In the genomic region with DNA sequence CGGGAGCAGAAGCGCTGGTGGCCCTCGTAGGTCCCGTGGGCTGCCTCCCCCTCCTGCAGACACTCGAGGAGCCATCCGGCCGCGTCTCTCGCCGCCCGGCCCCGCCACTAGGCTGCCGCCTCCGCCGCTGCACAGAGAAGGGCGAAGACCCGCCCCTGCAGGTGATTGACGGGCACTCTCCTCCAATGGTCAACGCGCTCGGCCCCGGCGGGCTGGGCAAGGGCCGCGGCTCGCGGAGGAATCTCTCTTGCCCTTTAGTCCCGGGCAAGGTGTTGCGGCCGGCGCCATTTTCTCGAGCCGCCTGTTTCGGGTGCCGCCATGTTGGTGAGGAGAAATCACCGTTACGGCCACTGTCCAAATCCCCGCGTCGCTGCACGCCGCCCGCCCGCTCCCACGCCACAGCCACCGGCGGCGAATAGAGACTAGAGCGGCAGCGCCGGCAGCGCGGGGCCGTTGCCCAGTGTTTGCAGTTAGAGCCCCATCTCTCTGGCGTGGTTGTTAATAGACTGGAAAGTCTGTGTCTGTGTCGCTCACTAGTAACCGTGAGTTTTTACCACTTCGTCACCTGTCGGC, we compare ENCODE assay signal across 8 cellular contexts. TPM values are rescaled to one million over a fixed set of nuclear protein-coding genes. Genes with fewer than 3 reads are reported as not detected.
DNase-seq lines count a peak whose midpoint lies in the region; ATAC-seq and TF ChIP-seq lines count a peak whose summit lies in the region.

A gene with protein sequence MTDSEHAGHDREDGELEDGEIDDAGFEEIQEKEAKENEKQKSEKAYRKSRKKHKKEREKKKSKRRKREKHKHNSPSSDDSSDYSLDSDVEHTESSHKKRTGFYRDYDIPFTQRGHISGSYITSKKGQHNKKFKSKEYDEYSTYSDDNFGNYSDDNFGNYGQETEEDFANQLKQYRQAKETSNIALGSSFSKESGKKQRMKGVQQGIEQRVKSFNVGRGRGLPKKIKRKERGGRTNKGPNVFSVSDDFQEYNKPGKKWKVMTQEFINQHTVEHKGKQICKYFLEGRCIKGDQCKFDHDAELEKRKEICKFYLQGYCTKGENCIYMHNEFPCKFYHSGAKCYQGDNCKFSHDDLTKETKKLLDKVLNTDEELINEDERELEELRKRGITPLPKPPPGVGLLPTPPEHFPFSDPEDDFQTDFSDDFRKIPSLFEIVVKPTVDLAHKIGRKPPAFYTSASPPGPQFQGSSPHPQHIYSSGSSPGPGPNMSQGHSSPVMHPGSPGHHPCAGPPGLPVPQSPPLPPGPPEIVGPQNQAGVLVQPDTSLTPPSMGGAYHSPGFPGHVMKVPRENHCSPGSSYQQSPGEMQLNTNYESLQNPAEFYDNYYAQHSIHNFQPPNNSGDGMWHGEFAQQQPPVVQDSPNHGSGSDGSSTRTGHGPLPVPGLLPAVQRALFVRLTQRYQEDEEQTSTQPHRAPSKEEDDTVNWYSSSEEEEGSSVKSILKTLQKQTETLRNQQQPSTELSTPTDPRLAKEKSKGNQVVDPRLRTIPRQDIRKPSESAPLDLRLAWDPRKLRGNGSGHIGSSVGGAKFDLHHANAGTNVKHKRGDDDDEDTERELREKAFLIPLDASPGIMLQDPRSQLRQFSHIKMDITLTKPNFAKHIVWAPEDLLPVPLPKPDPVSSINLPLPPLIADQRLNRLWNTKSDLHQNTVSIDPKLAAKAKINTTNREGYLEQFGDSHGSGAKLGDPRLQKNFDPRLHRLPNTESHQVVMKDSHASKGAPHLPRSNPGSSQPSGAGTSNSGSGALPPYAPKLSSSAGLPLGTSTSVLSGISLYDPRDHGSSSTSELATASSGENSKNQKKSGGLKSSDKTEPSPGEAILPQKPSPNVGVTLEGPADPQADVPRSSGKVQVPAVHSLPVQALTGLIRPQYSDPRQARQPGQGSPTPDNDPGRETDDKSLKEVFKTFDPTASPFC (plus strand): TSS at position 284 of the 573 bp plus-strand sequence. CDS start 398 bp downstream, outside the sequence.

- BruUV-seq in PC-3 (replicated peaks; lab: Mats Ljungman, UMichigan) = no TSS peak

- peak within 1 kb of the TSS; percentile 95 for H2AFZ ChIP-seq in PC-3 (ENCODE audit: low read length)

- H3K27ac ChIP-seq in PC-3 (ENCODE audit: low read length) = peak within 1 kb of the TSS; percentile 97
- peak within 1 kb of the TSS; percentile 99 to 100 for H3K27ac ChIP-seq in esophagus (ENCODE audit: low read depth in 2 of 2, low read length in 1 of 2)
- H3K27ac ChIP-seq in muscle layer of duodenum (ENCODE audit: low read length) = peak within 1 kb of the TSS; percentile 100

- no peaks in the 10 kb centered on the region for H3K9me2 ChIP-seq in PC-3 (replicated peaks; ENCODE audit: low read length)

- no peaks in the 10 kb centered on the region for H3F3A ChIP-seq in PC-3 (ENCODE audit: low read length, unreplicated experiment)

- no peaks in the 10 kb centered on the region for H3K36me3 Mint-ChIP-seq in activated T-cell treated with anti-CD3 and anti-CD28 coated beads, Interleukin-2, amount 50 U/mL, for 4 hours (ENCODE audit: insufficient read depth)

- H3K79me2 ChIP-seq in PC-3 (ENCODE audit: low read length) = peaks cover 8% of the 10 kb centered on the region

- peak within 1 kb of the TSS; percentile 100 for H3K4me2 ChIP-seq in PC-3 (ENCODE audit: low read length)

- POLR2A ChIA-PET in PC-3 (lab: Charles Lee; ENCODE audit: unreplicated experiment) = no interaction called here

- H3K4me3 Mint-ChIP-seq in activated T-cell treated with anti-CD3 and anti-CD28 coated beads, Interleukin-2, amount 50 U/mL, for 4 hours = peak within 1 kb of the TSS; percentile 91

- no peaks in the 10 kb centered on the region for H3K9me3 ChIP-seq in PC-3 (ENCODE audit: low read length)
- H3K9me3 ChIP-seq in esophagus (ENCODE audit: control insufficient read depth in 2 of 2, insufficient read depth in 1 of 2, low read depth in 1 of 2, low read length in 1 of 2) = no peaks in the 10 kb centered on the region
- no peaks in the 10 kb centered on the region for H3K9me3 ChIP-seq in muscle layer of duodenum (ENCODE audit: control insufficient read depth in 1 of 2, low read length in 2 of 2)

- peak within 1 kb of the TSS; percentile 99 for H3K4me3 ChIP-seq in PC-3 (ENCODE audit: low read length)
- H3K4me3 ChIP-seq in esophagus (ENCODE audit: low read depth in 1 of 2, low read length in 2 of 2) = peak within 1 kb of the TSS; percentile 77 to 95
- peak within 1 kb of the TSS; percentile 85 to 88 for H3K4me3 ChIP-seq in muscle layer of duodenum (ENCODE audit: low read depth in 1 of 2, low read length in 2 of 2)

- no peaks in the 10 kb centered on the region for H3K27me3 ChIP-seq in PC-3 (ENCODE audit: low read length)
- H3K27me3 ChIP-seq in esophagus (ENCODE audit: control insufficient read depth in 1 of 2, insufficient read depth in 2 of 2, low read length in 2 of 2) = no peaks in the 10 kb centered on the region
- no peaks in the 10 kb centered on the region for H3K27me3 ChIP-seq in muscle layer of duodenum (ENCODE audit: low read depth, low read length)

- intact Hi-C loops in PC-3 (cut with micrococcal nuclease) = no loop called here

- peak within 1 kb of the TSS; percentile 100 for H3K9ac ChIP-seq in PC-3 (ENCODE audit: low read length)

- WGBS in esophagus, 2 donors = 0% methylated on average over 51 to 59 of the region's 59 CpGs

- H4K20me1 ChIP-seq in PC-3 (ENCODE audit: low read length) = no peaks in the 10 kb centered on the region

- no peaks in the 10 kb centered on the region for H3K27me3 Mint-ChIP-seq in activated T-cell treated with anti-CD3 and anti-CD28 coated beads, Interleukin-2, amount 50 U/mL, for 4 hours (ENCODE audit: low read depth)

- H3K36me3 ChIP-seq in PC-3 (ENCODE audit: low read depth, low read length) (no peaks in the 10 kb centered on the region), esophagus (ENCODE audit: control insufficient read depth in 2 of 2, insufficient read depth in 2 of 2, low read length in 1 of 2) (no peaks in the 10 kb centered on the region), muscle layer of duodenum (ENCODE audit: control insufficient read depth in 1 of 2, insufficient read depth in 2 of 2, low read length in 2 of 2) (peaks cover 0 to 5% of the 10 kb centered on the region in 2 donors)

- no peak for TF ChIP-seq CTCF in PC-3 (conservative IDR thresholded peaks at IDR 0.05; ENCODE audit: low read depth, low read length)

- TF ChIP-seq EP300 in Ishikawa (IDR thresholded peaks at IDR 0.05; ENCODE audit: borderline replicate concordance) = peak; percentile 51; the same call in 1 of the 2 replicates

- H3K9me3 Mint-ChIP-seq in activated T-cell treated with anti-CD3 and anti-CD28 coated beads, Interleukin-2, amount 50 U/mL, for 4 hours = no peaks in the 10 kb centered on the region

- DNase-seq in DMS153 treated with DMSO at 0.1 percent for 48 hours (lab: John Stamatoyannopoulos, UW; ENCODE audit: unreplicated experiment) = peak; percentile 95
- DNase-seq in PC-3 = peak; percentile 98
- DNase-seq in activated T-cell treated with anti-CD3 and anti-CD28 coated beads, Interleukin-2, amount 50 U/mL, for 4 hours = peak; percentile 100
- peak; percentile 97 to 98 for DNase-seq in stimulated activated CD8-positive, alpha-beta memory T cell treated with anti-CD3 and anti-CD28 coated beads, Interleukin-7, amount 100 ng/mL, for 4 hours (ENCODE audit: low read depth in 2 of 2)

- peaks cover 8% of the 10 kb centered on the region for H3K4me1 ChIP-seq in PC-3 (ENCODE audit: insufficient read depth, low read length)
- no peaks in the 10 kb centered on the region for H3K4me1 ChIP-seq in esophagus (ENCODE audit: control insufficient read depth in 2 of 2, insufficient read depth in 2 of 2, low read length in 1 of 2)
- peaks cover 0 to 10% of the 10 kb centered on the region in 2 donors for H3K4me1 ChIP-seq in muscle layer of duodenum (ENCODE audit: control insufficient read depth in 1 of 2, insufficient read depth in 2 of 2, low read length in 2 of 2)

- peak; percentile 97 for ATAC-seq in GM21576 (IDR thresholded peaks at IDR 0.05; ENCODE audit: unreplicated experiment)
- ATAC-seq in PC-3 = peak; percentile 92
- ATAC-seq in activated T-cell treated with anti-CD3 and anti-CD28 coated beads, Interleukin-2, amount 50 U/mL, for 4 hours = peak; percentile 95 to 96

- peaks cover 25% of the 10 kb centered on the region for H3K4me1 Mint-ChIP-seq in activated T-cell treated with anti-CD3 and anti-CD28 coated beads, Interleukin-2, amount 50 U/mL, for 4 hours (ENCODE audit: low read depth)

- CTCF ChIA-PET in PC-3 (lab: Charles Lee) = no interaction called here

- no peak for TF ChIP-seq RAD21 in Ishikawa (IDR thresholded peaks at IDR 0.05; ENCODE audit: low read depth)

TF ChIP-seq in Ishikawa, 13 proteins besides CTCF, POLR2A, EP300 and RAD21 (continues in another document):
- TF ChIP-seq, protein P1, sequence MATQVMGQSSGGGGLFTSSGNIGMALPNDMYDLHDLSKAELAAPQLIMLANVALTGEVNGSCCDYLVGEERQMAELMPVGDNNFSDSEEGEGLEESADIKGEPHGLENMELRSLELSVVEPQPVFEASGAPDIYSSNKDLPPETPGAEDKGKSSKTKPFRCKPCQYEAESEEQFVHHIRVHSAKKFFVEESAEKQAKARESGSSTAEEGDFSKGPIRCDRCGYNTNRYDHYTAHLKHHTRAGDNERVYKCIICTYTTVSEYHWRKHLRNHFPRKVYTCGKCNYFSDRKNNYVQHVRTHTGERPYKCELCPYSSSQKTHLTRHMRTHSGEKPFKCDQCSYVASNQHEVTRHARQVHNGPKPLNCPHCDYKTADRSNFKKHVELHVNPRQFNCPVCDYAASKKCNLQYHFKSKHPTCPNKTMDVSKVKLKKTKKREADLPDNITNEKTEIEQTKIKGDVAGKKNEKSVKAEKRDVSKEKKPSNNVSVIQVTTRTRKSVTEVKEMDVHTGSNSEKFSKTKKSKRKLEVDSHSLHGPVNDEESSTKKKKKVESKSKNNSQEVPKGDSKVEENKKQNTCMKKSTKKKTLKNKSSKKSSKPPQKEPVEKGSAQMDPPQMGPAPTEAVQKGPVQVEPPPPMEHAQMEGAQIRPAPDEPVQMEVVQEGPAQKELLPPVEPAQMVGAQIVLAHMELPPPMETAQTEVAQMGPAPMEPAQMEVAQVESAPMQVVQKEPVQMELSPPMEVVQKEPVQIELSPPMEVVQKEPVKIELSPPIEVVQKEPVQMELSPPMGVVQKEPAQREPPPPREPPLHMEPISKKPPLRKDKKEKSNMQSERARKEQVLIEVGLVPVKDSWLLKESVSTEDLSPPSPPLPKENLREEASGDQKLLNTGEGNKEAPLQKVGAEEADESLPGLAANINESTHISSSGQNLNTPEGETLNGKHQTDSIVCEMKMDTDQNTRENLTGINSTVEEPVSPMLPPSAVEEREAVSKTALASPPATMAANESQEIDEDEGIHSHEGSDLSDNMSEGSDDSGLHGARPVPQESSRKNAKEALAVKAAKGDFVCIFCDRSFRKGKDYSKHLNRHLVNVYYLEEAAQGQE (IDR thresholded peaks at IDR 0.05; ENCODE audit: low read depth) = 0 out of 2 replicates have a peak, but pooled peaks have one; percentile 39
- TF ChIP-seq YY1 (IDR thresholded peaks at IDR 0.05; ENCODE audit: low read depth) (peak; percentile 99), TAF1 (IDR thresholded peaks at IDR 0.05; ENCODE audit: low read depth) (peak; percentile 99), CEBPB (IDR thresholded peaks at IDR 0.05) (no peak), CREB1 (IDR thresholded peaks at IDR 0.05; ENCODE audit: low read depth) (no peak; the same call in 1 of the 2 replicates)

RNA-seq across cellular contexts. Expression of the gene that starts here (rescaled TPM):
- 1.3 TPM in 2 replicates for total RNA-seq in PC-3 (2014; rRNA removed)
- 1 to 10 TPM; 1.3 to 2.4 (median 2.2) TPM for total RNA-seq in activated T-cell treated with anti-CD3 and anti-CD28 coated beads, Interleukin-2, amount 50 U/mL, for 4 hours
- 1 to 10 TPM in 1 of 2 donors, under 1 TPM in 1; 0.61 to 1.9 TPM for polyA plus RNA-seq in esophagus

Comparison
In these comparisons a context has a peak if more than half of its experiments do, and no peak if none do; other contexts are left out.
1. Peak in every context shown above with its lines: DNase-seq, ATAC-seq, H3K4me3 ChIP-seq and H3K27ac ChIP-seq.